In the genomic region with DNA sequence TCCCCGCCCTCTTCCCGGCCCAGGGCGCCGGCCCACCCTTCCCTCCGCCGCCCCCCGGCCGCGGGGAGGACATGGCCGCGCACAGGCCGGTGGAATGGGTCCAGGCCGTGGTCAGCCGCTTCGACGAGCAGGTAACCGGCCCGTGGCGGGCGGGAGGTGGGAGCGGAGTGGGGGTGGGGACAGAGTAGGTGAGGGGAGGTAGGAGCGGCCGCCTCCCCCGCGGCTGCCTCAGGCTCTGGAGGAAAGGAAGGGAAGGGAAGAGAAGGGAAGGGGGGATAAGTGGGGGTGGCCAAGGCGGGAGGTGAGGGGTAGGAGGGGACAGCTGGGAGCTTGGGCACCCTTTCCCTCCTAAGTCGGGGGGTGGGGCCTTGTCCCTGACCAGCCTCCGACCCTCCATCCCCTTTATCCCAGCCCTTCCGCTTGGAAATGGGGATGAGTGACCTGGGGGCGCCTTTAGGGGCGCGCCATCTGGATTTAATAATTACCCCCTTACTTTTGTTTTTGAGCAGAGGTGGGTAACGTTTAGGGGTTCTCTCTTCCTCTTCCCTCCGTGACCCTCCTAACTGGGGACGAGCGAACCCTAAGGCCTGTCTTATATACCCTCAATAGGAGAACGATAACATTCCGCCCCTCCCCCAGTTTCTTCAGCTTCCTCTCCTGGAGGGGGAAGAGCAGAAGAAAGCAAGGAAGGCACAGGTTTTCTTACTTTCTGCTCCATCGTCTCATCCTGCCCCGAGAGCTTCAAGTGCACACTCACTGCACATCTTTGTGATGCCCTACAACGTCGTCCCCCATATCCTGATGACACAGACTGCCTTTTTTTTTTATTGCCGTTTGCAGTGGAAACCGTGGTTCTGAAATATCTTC, we compare ENCODE assay signal across 8 cellular contexts. TPM values are rescaled to one million over a fixed set of nuclear protein-coding genes. Genes with fewer than 3 reads are reported as not detected.
DNase-seq lines count a peak whose midpoint lies in the region; ATAC-seq and TF ChIP-seq lines count a peak whose summit lies in the region.

No MANE protein-coding gene starts in this region.

- no peaks in the 10 kb centered on the region for H3K36me3 Mint-ChIP-seq in activated naive CD8-positive, alpha-beta T cell treated with anti-CD3 and anti-CD28 coated beads, Interleukin-2, amount 50 U/mL, for 24 hours (ENCODE audit: low read depth)

- DNase-seq in NCI-H2196 (lab: John Stamatoyannopoulos, UW; ENCODE audit: unreplicated experiment): peak; percentile 10
- no peak for DNase-seq in NCI-H2196 treated with DMSO at 0.1 percent for 48 hours (lab: John Stamatoyannopoulos, UW; ENCODE audit: unreplicated experiment)
- DNase-seq in HK-2 (ENCODE audit: unreplicated experiment): peak; percentile 61
- DNase-seq in RWPE2 (ENCODE audit: low spot score): peak; percentile 62
- peak; percentile 17 for DNase-seq in activated naive CD8-positive, alpha-beta T cell treated with anti-CD3 and anti-CD28 coated beads, Interleukin-2, amount 50 U/mL, for 24 hours
- DNase-seq in Right ventricle myocardium superior: peak; percentile 66
- peak; percentile 83 for DNase-seq in osteoblast (ENCODE audit: insufficient read length, low spot score, missing footprints)
- DNase-seq in NK-92 treated with Interleukin-12 subunit alpha and Interleukin-12 subunit beta, amount 100 ng/mL, for 24 hours (lab: John Stamatoyannopoulos, UW): no peak

- H3K27me3 ChIP-seq in RWPE2 (ENCODE audit: insufficient read depth, poor library complexity, severe bottlenecking) (no peaks in the 10 kb centered on the region), osteoblast (ENCODE audit: insufficient read depth, low read length) (no peaks in the 10 kb centered on the region)

- no peaks in the 10 kb centered on the region for H3K27me3 Mint-ChIP-seq in activated naive CD8-positive, alpha-beta T cell treated with anti-CD3 and anti-CD28 coated beads, Interleukin-2, amount 50 U/mL, for 24 hours

- peaks cover 22% of the 10 kb centered on the region for H4K20me1 ChIP-seq in osteoblast (ENCODE audit: insufficient read depth, low read length)

- no peaks in the 10 kb centered on the region for H3K9me3 ChIP-seq in RWPE2 (ENCODE audit: severe bottlenecking)
- H3K9me3 ChIP-seq in osteoblast (ENCODE audit: low read depth, low read length): no peaks in the 10 kb centered on the region

- H3K4me3 Mint-ChIP-seq in activated naive CD8-positive, alpha-beta T cell treated with anti-CD3 and anti-CD28 coated beads, Interleukin-2, amount 50 U/mL, for 24 hours: peak overlapping the region; percentile 89

- intact Hi-C loops in Right ventricle myocardium superior (cut with DNase I): no loop called here

- H3K9me3 Mint-ChIP-seq in activated naive CD8-positive, alpha-beta T cell treated with anti-CD3 and anti-CD28 coated beads, Interleukin-2, amount 50 U/mL, for 24 hours: no peaks in the 10 kb centered on the region

- peak overlapping the region; percentile 25 for H2AFZ ChIP-seq in osteoblast (ENCODE audit: low read length)

- peak overlapping the region; percentile 86 for H3K27ac Mint-ChIP-seq in activated naive CD8-positive, alpha-beta T cell treated with anti-CD3 and anti-CD28 coated beads, Interleukin-2, amount 50 U/mL, for 24 hours

- H3K36me3 ChIP-seq in RWPE2 (ENCODE audit: low read depth): no peaks in the 10 kb centered on the region; the same call in 1 of the 2 replicates
- no peaks in the 10 kb centered on the region for H3K36me3 ChIP-seq in osteoblast (ENCODE audit: insufficient read depth, low read length)

- H3K27ac ChIP-seq in RWPE2 (ENCODE audit: poor library complexity, severe bottlenecking) (peak overlapping the region; percentile 93), osteoblast (ENCODE audit: low read depth, low read length) (peak overlapping the region; percentile 73)

- H3K4me2 ChIP-seq in osteoblast (ENCODE audit: insufficient read depth, low read length): peak overlapping the region; percentile 99

- H3K4me1 Mint-ChIP-seq in activated naive CD8-positive, alpha-beta T cell treated with anti-CD3 and anti-CD28 coated beads, Interleukin-2, amount 50 U/mL, for 24 hours: peaks cover 13% of the 10 kb centered on the region

- no peak for TF ChIP-seq CTCF in RWPE2 (IDR thresholded peaks at IDR 0.05; ENCODE audit: poor library complexity, severe bottlenecking)
- TF ChIP-seq CTCF in osteoblast (IDR thresholded peaks at IDR 0.05; ENCODE audit: extremely low read depth, low read depth, low read length): no peak

- H3K79me2 ChIP-seq in osteoblast (ENCODE audit: insufficient read depth, low read length): peaks cover 51% of the 10 kb centered on the region

- H3K4me3 ChIP-seq in RWPE2 (ENCODE audit: severe bottlenecking): peak overlapping the region; percentile 71
- peak overlapping the region; percentile 97 for H3K4me3 ChIP-seq in osteoblast (ENCODE audit: insufficient read depth, low read length)

- ATAC-seq in RWPE2 (ENCODE audit: low read depth) (peak; percentile 30), Right ventricle myocardium superior (ENCODE audit: poor library complexity) (peak; percentile 43)
- ATAC-seq in activated naive CD8-positive, alpha-beta T cell treated with anti-CD3 and anti-CD28 coated beads, Interleukin-2, amount 50 U/mL, for 24 hours: peak; percentile 45

- H3K4me1 ChIP-seq in RWPE2 (ENCODE audit: insufficient read depth, poor library complexity, severe bottlenecking) (peaks cover 6% of the 10 kb centered on the region), osteoblast (ENCODE audit: insufficient read depth, low read length) (peaks cover 23% of the 10 kb centered on the region)

RNA-seq across cellular contexts. Expression of a gene that starts 0.7 kb away (rescaled TPM):
- 38.9 TPM for total RNA-seq in Right ventricle myocardium superior
- total RNA-seq in osteoblast: 67.0 and 72.2 TPM in 2 replicates

Comparison
In these comparisons a context has a peak if more than half of its experiments do, and no peak if none do; other contexts are left out.
1. DNase-seq: peak in NCI-H2196 (single experiment), HK-2 (single experiment), RWPE2 (single experiment), activated naive CD8-positive, alpha-beta T cell treated with anti-CD3 and anti-CD28 coated beads, Interleukin-2, amount 50 U/mL, for 24 hours (single experiment), Right ventricle myocardium superior (single experiment) and osteoblast (single experiment); none in NCI-H2196 treated with DMSO at 0.1 percent for 48 hours (single experiment) and NK-92 treated with Interleukin-12 subunit alpha and Interleukin-12 subunit beta, amount 100 ng/mL, for 24 hours (single experiment).
2. Peak in every context shown above with its lines, with median percentiles within 50 percentile points of each other: ATAC-seq.